1 cellular context compared by ENCODE assay signal in the genomic region with DNA sequence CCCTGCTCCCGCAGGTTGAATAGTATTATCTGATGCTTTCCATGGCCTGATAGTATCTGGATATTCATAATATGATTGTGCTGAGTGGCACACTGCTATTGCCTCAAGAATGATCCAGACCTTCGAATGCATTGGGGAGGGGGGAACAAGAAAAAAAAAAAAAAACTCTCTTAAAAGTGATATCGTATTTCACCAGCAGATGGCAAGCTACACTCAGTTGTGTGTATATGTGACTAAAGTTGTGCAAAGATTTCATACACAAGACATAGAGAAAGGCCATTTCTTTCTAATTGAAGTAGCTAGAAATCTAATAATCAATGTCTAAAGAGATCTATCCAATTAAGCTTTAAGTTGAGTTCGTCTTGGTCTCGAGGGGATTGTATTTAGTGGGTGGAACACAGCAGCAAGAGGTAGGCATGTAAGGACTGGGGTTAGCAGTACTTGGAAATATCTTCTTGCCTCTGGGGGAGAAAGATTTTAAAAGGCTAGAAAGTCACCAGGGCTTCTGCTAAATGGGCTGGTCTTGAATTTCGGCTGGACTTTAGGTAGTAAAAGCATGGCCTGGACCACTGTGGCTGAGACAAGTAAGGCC.
TF ChIP-seq lines count a peak whose summit lies in the region.

No MANE protein-coding gene starts in this region.

TF ChIP-seq in GM12878, 131 proteins besides CTCF, POLR2A, EP300 and RAD21:
- TF ChIP-seq SMC3 (IDR thresholded peaks at IDR 0.05; ENCODE audit: borderline replicate concordance, low read length) (peak; percentile 53; the same call in 1 of the 2 replicates), TCF12 (IDR thresholded peaks at IDR 0.05; ENCODE audit: low read depth, low read length) (no peak), ZNF384 (IDR thresholded peaks at IDR 0.05; ENCODE audit: borderline replicate concordance, low read depth, low read length) (peak; percentile 88)
